Comparison of ENCODE assay signal across 8 cellular contexts in the genomic region with DNA sequence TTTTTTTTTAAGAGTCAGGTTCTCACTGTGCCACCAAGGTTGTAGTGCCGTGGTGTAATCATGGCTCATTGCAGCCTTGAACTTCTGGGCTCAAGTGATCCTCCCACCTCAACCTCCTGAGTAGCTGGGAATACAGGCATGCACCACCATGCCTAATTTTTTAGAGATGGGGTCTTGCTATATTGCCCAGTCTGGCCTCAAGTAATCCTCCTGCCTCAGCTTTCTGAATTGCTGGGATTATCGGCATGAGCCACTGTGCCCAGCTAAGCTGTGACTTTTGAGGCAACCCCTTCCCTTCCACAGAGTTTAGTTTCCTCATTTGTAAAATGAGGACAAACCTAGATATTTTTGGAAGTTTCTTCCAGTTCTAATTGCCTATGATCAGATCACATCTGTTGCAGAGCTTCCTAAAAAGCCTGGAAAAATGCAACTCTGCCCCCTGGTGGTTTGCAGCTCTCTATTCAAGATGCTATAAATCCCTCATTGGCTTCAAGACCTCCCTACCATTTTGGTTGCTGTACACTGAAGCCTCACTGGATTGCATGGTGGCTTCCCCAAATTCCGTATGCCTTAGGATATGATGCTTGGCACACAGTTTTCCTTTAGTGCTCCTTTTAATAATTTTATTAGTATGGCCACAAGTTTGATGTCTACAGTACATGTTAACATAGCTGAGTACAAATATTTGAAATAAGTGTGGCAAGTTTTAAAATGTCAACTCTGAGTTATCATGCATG. TPM values are rescaled to one million over a fixed set of nuclear protein-coding genes. Genes with fewer than 3 reads are reported as not detected.
DNase-seq lines count a peak whose midpoint lies in the region; ATAC-seq and TF ChIP-seq lines count a peak whose summit lies in the region.

No MANE protein-coding gene starts in this region.

- CTCF ChIA-PET in activated CD8-positive, alpha-beta memory T cell treated with anti-CD3 and anti-CD28 coated beads, Interleukin-2, amount 10 ng/mL, durations not matched to agents 7 days and 5 days (lab: Charles Lee) = interaction anchor here (0.6 to 3.2 kb wide), 19 partner anchors 8 to 435 kb away, joined by 3 to 27 read pairs (median 4); partner anchors contain the start of genes COQ7 and VPS35L
- CTCF ChIA-PET in naive thymus-derived CD4-positive, alpha-beta T cell (lab: Charles Lee) = interaction anchor here (0.6 to 2.1 kb wide), 12 partner anchors 12 to 434 kb away, joined by 3 to 13 read pairs (median 4); partner anchors contain the start of gene CCP110

- H3K4me3 ChIP-seq in naive thymus-derived CD4-positive, alpha-beta T cell (ENCODE audit: low read length) = no peak overlapping the region

- no peaks in the 10 kb centered on the region for H3K4me1 ChIP-seq in naive thymus-derived CD4-positive, alpha-beta T cell (ENCODE audit: control insufficient read depth in 2 of 2, insufficient read depth in 2 of 2, low read length in 2 of 2)

- peak; percentile 78 for ATAC-seq in activated CD8-positive, alpha-beta memory T cell treated with anti-CD3 and anti-CD28 coated beads, Interleukin-2, amount 10 ng/mL, durations not matched to agents 7 days and 5 days
- ATAC-seq in naive thymus-derived CD4-positive, alpha-beta T cell = peak; percentile 71
- ATAC-seq in stimulated activated naive CD8-positive, alpha-beta T cell treated with anti-CD3 and anti-CD28 coated beads, Interleukin-15, Interleukin-2, amounts not matched to agents 100 U/mL and 50 U/mL, for 24 hours = peak; percentile 43
- ATAC-seq in HG02973 (IDR thresholded peaks at IDR 0.05; ENCODE audit: unreplicated experiment) = no peak

- no peaks in the 10 kb centered on the region for H3K27me3 ChIP-seq in naive thymus-derived CD4-positive, alpha-beta T cell (ENCODE audit: control insufficient read depth in 2 of 2, insufficient read depth in 2 of 2, low read length in 2 of 2)

- H3K27ac Mint-ChIP-seq in HFFc6 = no peak overlapping the region
- no peak overlapping the region for H3K27ac Mint-ChIP-seq in activated CD8-positive, alpha-beta memory T cell treated with anti-CD3 and anti-CD28 coated beads, Interleukin-2, amount 10 ng/mL, durations not matched to agents 7 days and 5 days
- no peak overlapping the region for H3K27ac Mint-ChIP-seq in naive thymus-derived CD4-positive, alpha-beta T cell

- H3K27me3 Mint-ChIP-seq in HFFc6 (ENCODE audit: insufficient read depth) = peaks cover 2% of the 10 kb centered on the region; the same call in 1 of the 2 replicates
- H3K27me3 Mint-ChIP-seq in activated CD8-positive, alpha-beta memory T cell treated with anti-CD3 and anti-CD28 coated beads, Interleukin-2, amount 10 ng/mL, durations not matched to agents 7 days and 5 days = no peaks in the 10 kb centered on the region
- H3K27me3 Mint-ChIP-seq in naive thymus-derived CD4-positive, alpha-beta T cell = no peaks in the 10 kb centered on the region

- peak; percentile 92 for TF ChIP-seq CTCF in HFFc6 (IDR thresholded peaks at IDR 0.05)

- no peaks in the 10 kb centered on the region for H3K9me3 ChIP-seq in naive thymus-derived CD4-positive, alpha-beta T cell (ENCODE audit: control insufficient read depth in 2 of 3, low read length in 3 of 3)

- peaks cover 24% of the 10 kb centered on the region for H3K36me3 Mint-ChIP-seq in HFFc6 (ENCODE audit: low read depth)
- peaks cover 30% of the 10 kb centered on the region for H3K36me3 Mint-ChIP-seq in activated CD8-positive, alpha-beta memory T cell treated with anti-CD3 and anti-CD28 coated beads, Interleukin-2, amount 10 ng/mL, durations not matched to agents 7 days and 5 days
- H3K36me3 Mint-ChIP-seq in naive thymus-derived CD4-positive, alpha-beta T cell = peaks cover 9 to 69% (median 32%) of the 10 kb centered on the region in 5 donors

- H3K9me3 Mint-ChIP-seq in HFFc6 = no peaks in the 10 kb centered on the region
- no peaks in the 10 kb centered on the region for H3K9me3 Mint-ChIP-seq in activated CD8-positive, alpha-beta memory T cell treated with anti-CD3 and anti-CD28 coated beads, Interleukin-2, amount 10 ng/mL, durations not matched to agents 7 days and 5 days (ENCODE audit: low read depth)
- no peaks in the 10 kb centered on the region for H3K9me3 Mint-ChIP-seq in naive thymus-derived CD4-positive, alpha-beta T cell

- H3K27ac ChIP-seq in naive thymus-derived CD4-positive, alpha-beta T cell (ENCODE audit: low read depth, low read length) = no peak overlapping the region

- no peak overlapping the region for H3K4me3 Mint-ChIP-seq in HFFc6
- H3K4me3 Mint-ChIP-seq in activated CD8-positive, alpha-beta memory T cell treated with anti-CD3 and anti-CD28 coated beads, Interleukin-2, amount 10 ng/mL, durations not matched to agents 7 days and 5 days = no peak overlapping the region
- H3K4me3 Mint-ChIP-seq in naive thymus-derived CD4-positive, alpha-beta T cell = no peak overlapping the region

- intact Hi-C loops in naive thymus-derived CD4-positive, alpha-beta T cell (cut with micrococcal nuclease) = loop anchor here in 1 of 2 donors (1.0 to 5.0 kb wide), 3 partner anchors 113 to 1315 kb away; no protein-coding TSS in a partner anchor

- no peaks in the 10 kb centered on the region for H3K4me1 Mint-ChIP-seq in HFFc6 (ENCODE audit: low read depth)
- peaks cover 11% of the 10 kb centered on the region for H3K4me1 Mint-ChIP-seq in activated CD8-positive, alpha-beta memory T cell treated with anti-CD3 and anti-CD28 coated beads, Interleukin-2, amount 10 ng/mL, durations not matched to agents 7 days and 5 days
- H3K4me1 Mint-ChIP-seq in naive thymus-derived CD4-positive, alpha-beta T cell = no peaks in the 10 kb centered on the region

- POLR2A ChIA-PET in naive thymus-derived CD4-positive, alpha-beta T cell (lab: Charles Lee) = no interaction called here

- H3K36me3 ChIP-seq in naive thymus-derived CD4-positive, alpha-beta T cell (ENCODE audit: control insufficient read depth in 2 of 3, insufficient read depth in 3 of 3, low read length in 3 of 3) = peaks cover 3 to 58% (median 8%) of the 10 kb centered on the region in 3 experiments

- DNase-seq in C1 segment of cervical spinal cord (lab: John Stamatoyannopoulos, UW) (peak in 10 of 14 donors; percentile 1 to 45 (median 28)), HFFc6 (peak; percentile 53), NOMO-1 treated with DMSO at 0.1 percent for 48 hours (lab: John Stamatoyannopoulos, UW; ENCODE audit: unreplicated experiment) (peak; percentile 72), epidermal melanocyte (ENCODE audit: insufficient read length, low spot score) (peak; percentile 59)
- DNase-seq in activated CD8-positive, alpha-beta memory T cell treated with anti-CD3 and anti-CD28 coated beads, Interleukin-2, amount 10 ng/mL, durations not matched to agents 7 days and 5 days = peak; percentile 76
- DNase-seq in naive thymus-derived CD4-positive, alpha-beta T cell = peak in 8 of 9 donors; percentile 23 to 59 (median 48)
- peak; percentile 76 for DNase-seq in stimulated activated naive CD8-positive, alpha-beta T cell treated with anti-CD3 and anti-CD28 coated beads, Interleukin-15, Interleukin-2, amounts not matched to agents 100 U/mL and 50 U/mL, for 24 hours

RNA-seq across cellular contexts. Expression of gene GDE1, which starts 19.3 kb away (rescaled TPM):
- total RNA-seq in HFFc6 (2021; fragmentation: NEBNext Ultra II Directional; extraction: Animal tissue kit (Norgen Biotek cat#: 25700)) = 10 to 100 TPM; 61.4 to 91.1 (median 77.1) TPM
- 10 to 100 TPM; 21.3 to 31.8 TPM for total RNA-seq in activated CD8-positive, alpha-beta memory T cell treated with anti-CD3 and anti-CD28 coated beads, Interleukin-2, amount 10 ng/mL, durations not matched to agents 7 days and 5 days
- 10 to 100 TPM; 16.6 to 27.6 (median 18.8) TPM for total RNA-seq in naive thymus-derived CD4-positive, alpha-beta T cell
- 10 to 100 TPM; 21.1 to 25.7 TPM for polyA plus RNA-seq in naive thymus-derived CD4-positive, alpha-beta T cell

RNA-seq across cellular contexts. Expression of gene CCP110, which starts 21.2 kb away (rescaled TPM):
- total RNA-seq in HFFc6 (2021; fragmentation: NEBNext Ultra II Directional; extraction: Animal tissue kit (Norgen Biotek cat#: 25700)) = 10 to 100 TPM; 12.7 to 18.2 (median 16.5) TPM
- total RNA-seq in activated CD8-positive, alpha-beta memory T cell treated with anti-CD3 and anti-CD28 coated beads, Interleukin-2, amount 10 ng/mL, durations not matched to agents 7 days and 5 days = 10 to 100 TPM; 45.0 to 45.3 TPM
- total RNA-seq in naive thymus-derived CD4-positive, alpha-beta T cell = 10 to 100 TPM; 14.9 to 33.0 (median 18.2) TPM
- 10 to 100 TPM in 1 of 2 donors, 1 to 10 TPM in 1; 9.2 to 11.2 TPM for polyA plus RNA-seq in naive thymus-derived CD4-positive, alpha-beta T cell

RNA-seq across cellular contexts. Expression of gene VPS35L, which starts 52.9 kb away (rescaled TPM):
- total RNA-seq in HFFc6 (2021; fragmentation: NEBNext Ultra II Directional; extraction: Animal tissue kit (Norgen Biotek cat#: 25700)) = 10 to 100 TPM; 65.6 to 81.9 (median 76.8) TPM
- 10 to 100 TPM; 43.4 to 47.7 TPM for total RNA-seq in activated CD8-positive, alpha-beta memory T cell treated with anti-CD3 and anti-CD28 coated beads, Interleukin-2, amount 10 ng/mL, durations not matched to agents 7 days and 5 days
- 10 to 100 TPM; 38.6 to 51.1 (median 46.6) TPM for total RNA-seq in naive thymus-derived CD4-positive, alpha-beta T cell
- 10 to 100 TPM; 45.6 to 52.0 TPM for polyA plus RNA-seq in naive thymus-derived CD4-positive, alpha-beta T cell
